8 cellular contexts compared by ENCODE assay signal in genomic region chr3:196688349-196688748, GRCh38. TPM values are rescaled to one million over a fixed set of nuclear protein-coding genes. Genes with fewer than 3 reads are reported as not detected.
DNase-seq lines count a peak whose midpoint lies in the region; ATAC-seq and TF ChIP-seq lines count a peak whose summit lies in the region.

No MANE protein-coding gene starts in this region.

- H3K4me1 Mint-ChIP-seq in chondrocyte (ENCODE audit: low read depth): peaks cover 15% of the 10 kb centered on the region
- H3K4me1 Mint-ChIP-seq in Calu3 (ENCODE audit: low read depth, unreplicated experiment): peaks cover 17% of the 10 kb centered on the region
- peaks cover 13% of the 10 kb centered on the region for H3K4me1 Mint-ChIP-seq in type B pancreatic cell (ENCODE audit: unreplicated experiment)

- peak; percentile 70 for DNase-seq in NCI-H1436 treated with DMSO at 0.1 percent for 48 hours (lab: John Stamatoyannopoulos, UW)
- DNase-seq in chondrocyte (ENCODE audit: low spot score): no peak
- peak in 2 of 3 donors; percentile 24 to 64 for DNase-seq in mucosa of descending colon
- DNase-seq in NCI-H510A (lab: John Stamatoyannopoulos, UW): no peak
- DNase-seq in Calu3: no peak
- no peak for DNase-seq in type B pancreatic cell (ENCODE audit: extremely low spot score, unreplicated experiment)

- CTCF ChIA-PET in Calu3 (lab: Charles Lee): interaction anchor here (0.6 to 2.4 kb wide), 3 partner anchors 37 to 1890 kb away, joined by 3 to 8 read pairs (median 4); no protein-coding TSS in a partner anchor

- peak; percentile 57 for ATAC-seq in mucosa of descending colon
- no peak for ATAC-seq in GM18502 (IDR thresholded peaks at IDR 0.05; ENCODE audit: poor library complexity, unreplicated experiment)

- BruUV-seq in Calu3 (replicated peaks; lab: Mats Ljungman, UMichigan): no TSS peak

- peak overlapping the region; percentile 31 for H3K4me2 ChIP-seq in BLaER1

- H3K9me3 Mint-ChIP-seq in chondrocyte (ENCODE audit: low read depth): no peaks in the 10 kb centered on the region
- H3K9me3 Mint-ChIP-seq in Calu3 (ENCODE audit: low read depth, unreplicated experiment): no peaks in the 10 kb centered on the region
- no peaks in the 10 kb centered on the region for H3K9me3 Mint-ChIP-seq in type B pancreatic cell

- H4K20me1 ChIP-seq in BLaER1: no peaks in the 10 kb centered on the region

- peaks cover 7% of the 10 kb centered on the region for H3K27me3 Mint-ChIP-seq in chondrocyte (ENCODE audit: low read depth)
- H3K27me3 Mint-ChIP-seq in Calu3 (ENCODE audit: unreplicated experiment): peaks cover 16% of the 10 kb centered on the region
- H3K27me3 Mint-ChIP-seq in type B pancreatic cell: peaks cover 4% of the 10 kb centered on the region

- H3K4me3 Mint-ChIP-seq in chondrocyte (ENCODE audit: unreplicated experiment) (peak overlapping the region; percentile 30), Calu3 (ENCODE audit: low read depth, unreplicated experiment) (no peak overlapping the region), type B pancreatic cell (no peak overlapping the region)

- H3K4me3 ChIP-seq in BLaER1: no peak overlapping the region
- H3K4me3 ChIP-seq in mucosa of descending colon: no peak overlapping the region

- TF ChIP-seq CTCF in chondrocyte (IDR thresholded peaks at IDR 0.05) (no peak), mucosa of descending colon (IDR thresholded peaks at IDR 0.05) (no peak), Calu3 (IDR thresholded peaks at IDR 0.05; ENCODE audit: unreplicated experiment) (no peak), type B pancreatic cell (conservative IDR thresholded peaks at IDR 0.05) (no peak)

- peaks cover 3% of the 10 kb centered on the region for H3K9me3 ChIP-seq in BLaER1
- H3K9me3 ChIP-seq in mucosa of descending colon: no peaks in the 10 kb centered on the region

- peaks cover 49% of the 10 kb centered on the region for H3K4me1 ChIP-seq in BLaER1
- H3K4me1 ChIP-seq in mucosa of descending colon (ENCODE audit: low read depth): peaks cover 4% of the 10 kb centered on the region

- H3K27me3 ChIP-seq in BLaER1: no peaks in the 10 kb centered on the region

- intact Hi-C loops in mucosa of descending colon (cut with DNase I, micrococcal nuclease) (loop anchor here in 1 of 2 donors (5.0 kb wide), 1 partner anchor 81 kb away; no protein-coding TSS in a partner anchor), Calu3 (cut with micrococcal nuclease; ENCODE audit: unreplicated experiment) (no loop called here)

- H3K36me3 Mint-ChIP-seq in chondrocyte (ENCODE audit: low read depth): no peaks in the 10 kb centered on the region
- peaks cover 5% of the 10 kb centered on the region for H3K36me3 Mint-ChIP-seq in Calu3 (ENCODE audit: insufficient read depth, unreplicated experiment)
- H3K36me3 Mint-ChIP-seq in type B pancreatic cell: no peaks in the 10 kb centered on the region

- H3K9ac ChIP-seq in BLaER1: no peak overlapping the region

- H3K36me3 ChIP-seq in BLaER1 (0 out of 2 replicates have a peak, but pooled peaks cover 2% of the 10 kb centered on the region), mucosa of descending colon (ENCODE audit: low read depth) (no peaks in the 10 kb centered on the region)

- H3K27ac Mint-ChIP-seq in chondrocyte (ENCODE audit: unreplicated experiment) (peak overlapping the region; percentile 86), Calu3 (ENCODE audit: unreplicated experiment) (no peak overlapping the region), type B pancreatic cell (no peak overlapping the region)

- 0 out of 2 replicates have a peak overlapping the region, but pooled peaks have one; percentile 0 for H3K27ac ChIP-seq in BLaER1

RNA-seq across cellular contexts. Expression of gene CEP19, which starts 23.7 kb away (rescaled TPM):
- total RNA-seq in chondrocyte (2.1 to 2.8 TPM (median 2.5 TPM) in 3 replicates), mucosa of descending colon (1 to 10 TPM in 1 of 3 donors, under 1 TPM in 2; 0.23 to 3.8 (median 0.70) TPM), Calu3 (2022) (1.2 and 1.7 TPM in 2 replicates), type B pancreatic cell (ENCODE audit: low replicate concordance) (1.1 and 4.5 TPM in 2 replicates)

RNA-seq across cellular contexts. Expression of gene PIGX, which starts 23.8 kb away (rescaled TPM):
- 27.2 to 31.2 TPM (median 30.8 TPM) in 3 replicates for total RNA-seq in chondrocyte
- total RNA-seq in mucosa of descending colon: 10 to 100 TPM; 22.5 to 30.5 (median 29.0) TPM
- total RNA-seq in Calu3 (2022): 24.4 and 31.2 TPM in 2 replicates
- 20.0 and 26.9 TPM in 2 replicates for total RNA-seq in type B pancreatic cell (ENCODE audit: low replicate concordance)

RNA-seq across cellular contexts. Expression of gene NRROS, which starts 48.9 kb away (rescaled TPM):
- total RNA-seq in chondrocyte (0.38 to 0.50 TPM in 2 of 3 replicates, not detected in the other), mucosa of descending colon (1 to 10 TPM; 1.1 to 6.0 (median 5.4) TPM), Calu3 (2022) (0.39 and 0.99 TPM in 2 replicates), type B pancreatic cell (ENCODE audit: low replicate concordance) (0.50 and 0.68 TPM in 2 replicates)

RNA-seq across cellular contexts. Expression of gene PAK2, which starts 51.3 kb away (rescaled TPM):
- 61.3 to 90.3 TPM (median 79.9 TPM) in 3 replicates for total RNA-seq in chondrocyte
- total RNA-seq in mucosa of descending colon: 10 to 100 TPM; 50.6 to 74.7 (median 69.6) TPM
- 68.2 and 70.4 TPM in 2 replicates for total RNA-seq in Calu3 (2022)
- total RNA-seq in type B pancreatic cell (ENCODE audit: low replicate concordance): 56.8 and 58.6 TPM in 2 replicates

Comparison
In these comparisons a context has a peak if more than half of its experiments do, and no peak if none do; other contexts are left out.
1. DNase-seq: peak in NCI-H1436 treated with DMSO at 0.1 percent for 48 hours (single experiment) and mucosa of descending colon (2 of 3); none in chondrocyte (single experiment), NCI-H510A (single experiment), Calu3 (single experiment) and type B pancreatic cell (single experiment).